Comparison of ENCODE assay signal across 19 cellular contexts in genomic region chr12:63863658-63864455, GRCh38. TPM values are rescaled to one million over a fixed set of nuclear protein-coding genes. Genes with fewer than 3 reads are reported as not detected.
DNase-seq lines count a peak whose midpoint lies in the region; ATAC-seq and TF ChIP-seq lines count a peak whose summit lies in the region.
"Had no signal": no experiment of that assay in that cellular context is flagged by ENCODE, and none has a peak within 500 bp of the region (broad histone marks: within the 10 kb centered on the region; RNA-seq: fewer than 3 reads in every experiment).

No MANE protein-coding gene starts in this region.

- H3K27me3 Mint-ChIP-seq in Calu3 (ENCODE audit: unreplicated experiment) (no peaks in the 10 kb centered on the region), HFFc6 (ENCODE audit: insufficient read depth) (no peaks in the 10 kb centered on the region)
- H3K27me3 Mint-ChIP-seq in stimulated activated naive CD8-positive, alpha-beta T cell treated with anti-CD3 and anti-CD28 coated beads, Interleukin-15, amount 100 ng/mL, for 72 hours = no peaks in the 10 kb centered on the region
- peaks cover 2% of the 10 kb centered on the region for H3K27me3 Mint-ChIP-seq in activated T-cell treated with anti-CD3 and anti-CD28 coated beads, Interleukin-2, amount 50 U/mL, for 4 hours (ENCODE audit: low read depth)

- no peak overlapping the region for H2AFZ ChIP-seq in osteoblast (ENCODE audit: low read length)

- no peak for TF ChIP-seq POLR2A in ovary (IDR thresholded peaks at IDR 0.05)

- no peak overlapping the region for H3K27ac ChIP-seq in osteoblast (ENCODE audit: low read depth, low read length)
- H3K27ac ChIP-seq in ovary = no peak overlapping the region

- H3K4me1 ChIP-seq in adipocyte (ENCODE audit: control insufficient read depth, insufficient read depth, low read length) (peaks cover 43% of the 10 kb centered on the region), osteoblast (ENCODE audit: insufficient read depth, low read length) (peaks cover 25% of the 10 kb centered on the region), ovary (ENCODE audit: insufficient read depth) (peaks cover 3% of the 10 kb centered on the region)

- WGBS in ovary, 3 donors = 88 to 92% (median 91%) methylated on average over 5 of the region's 5 CpGs

- no peak overlapping the region for H3K4me3 ChIP-seq in adipocyte (ENCODE audit: low read length)
- no peak overlapping the region for H3K4me3 ChIP-seq in osteoblast (ENCODE audit: insufficient read depth, low read length)
- no peak overlapping the region for H3K4me3 ChIP-seq in ovary

- H3K4me3 Mint-ChIP-seq in Calu3 (ENCODE audit: low read depth, unreplicated experiment) (peak overlapping the region; percentile 58), HFFc6 (peak overlapping the region; percentile 4; the same call in 1 of the 2 replicates)
- H3K4me3 Mint-ChIP-seq in stimulated activated naive CD8-positive, alpha-beta T cell treated with anti-CD3 and anti-CD28 coated beads, Interleukin-15, amount 100 ng/mL, for 72 hours = no peak overlapping the region
- no peak overlapping the region for H3K4me3 Mint-ChIP-seq in activated T-cell treated with anti-CD3 and anti-CD28 coated beads, Interleukin-2, amount 50 U/mL, for 4 hours
- H3K4me3 Mint-ChIP-seq: B cell; CD4-positive, CD25-positive, alpha-beta regulatory T cell; IgD-negative memory B cell had no signal

- DNase-seq in Calu3 (no peak), HFFc6 (no peak), adipocyte (ENCODE audit: low read depth) (peak; percentile 37), osteoblast (ENCODE audit: insufficient read length, low spot score, missing footprints) (no peak), ovary (no peak)
- DNase-seq in stimulated activated naive CD8-positive, alpha-beta T cell treated with anti-CD3 and anti-CD28 coated beads, Interleukin-15, amount 100 ng/mL, for 72 hours = no peak
- DNase-seq in activated T-cell treated with anti-CD3 and anti-CD28 coated beads, Interleukin-2, amount 50 U/mL, for 4 hours = no peak
- DNase-seq: CD4-positive, CD25-positive, alpha-beta regulatory T cell; DMS53; Kasumi-1; NCI-H1417; NCI-H187 treated with DMSO at 0.1 percent for 48 hours; NCI-H2171 treated with DMSO at 0.1 percent for 48 hours; NCI-H446 treated with DMSO at 0.1 percent for 48 hours; NCI-H774; SHP77 treated with DMSO at 0.1 percent for 48 hours had no signal

- no peak for TF ChIP-seq EP300 in ovary (IDR thresholded peaks at IDR 0.05)

- H3K79me2 ChIP-seq in osteoblast (ENCODE audit: insufficient read depth, low read length) = peaks cover 87% of the 10 kb centered on the region

- CTCF ChIA-PET in Calu3 (lab: Charles Lee) = interaction anchor here (0.7 to 1.6 kb wide), 5 partner anchors 19 to 114 kb away, joined by 3 to 5 read pairs (median 3); partner anchors contain the start of gene SRGAP1

- H3K4me2 ChIP-seq in osteoblast (ENCODE audit: insufficient read depth, low read length) = peak overlapping the region; percentile 2

- H3K27ac Mint-ChIP-seq in Calu3 (ENCODE audit: unreplicated experiment) (peak overlapping the region; percentile 78), HFFc6 (peak overlapping the region; percentile 35)
- H3K27ac Mint-ChIP-seq in stimulated activated naive CD8-positive, alpha-beta T cell treated with anti-CD3 and anti-CD28 coated beads, Interleukin-15, amount 100 ng/mL, for 72 hours = no peak overlapping the region
- H3K27ac Mint-ChIP-seq: B cell; CD4-positive, CD25-positive, alpha-beta regulatory T cell; IgD-negative memory B cell had no signal

- ATAC-seq in stimulated activated naive CD8-positive, alpha-beta T cell treated with anti-CD3 and anti-CD28 coated beads, Interleukin-15, amount 100 ng/mL, for 72 hours = no peak
- ATAC-seq in activated T-cell treated with anti-CD3 and anti-CD28 coated beads, Interleukin-2, amount 50 U/mL, for 4 hours = no peak
- ATAC-seq in HG03571 (IDR thresholded peaks at IDR 0.05; ENCODE audit: unreplicated experiment) = no peak

- no peak for TF ChIP-seq CTCF in Calu3 (IDR thresholded peaks at IDR 0.05; ENCODE audit: unreplicated experiment)
- TF ChIP-seq CTCF in HFFc6 (IDR thresholded peaks at IDR 0.05) = no peak
- no peak for TF ChIP-seq CTCF in osteoblast (IDR thresholded peaks at IDR 0.05; ENCODE audit: extremely low read depth, low read depth, low read length)
- TF ChIP-seq CTCF in ovary (IDR thresholded peaks at IDR 0.05) = no peak

- no peaks in the 10 kb centered on the region for H3K27me3 ChIP-seq in adipocyte (replicated peaks; ENCODE audit: control insufficient read depth, insufficient read depth, low read length)
- no peaks in the 10 kb centered on the region for H3K27me3 ChIP-seq in osteoblast (ENCODE audit: insufficient read depth, low read length)
- H3K27me3 ChIP-seq in ovary = no peaks in the 10 kb centered on the region

- H3K36me3 ChIP-seq in adipocyte (ENCODE audit: control insufficient read depth, insufficient read depth, low read length, severe bottlenecking) (no peaks in the 10 kb centered on the region), osteoblast (ENCODE audit: insufficient read depth, low read length) (no peaks in the 10 kb centered on the region), ovary (no peaks in the 10 kb centered on the region)

- intact Hi-C loops in Calu3 (cut with micrococcal nuclease; ENCODE audit: unreplicated experiment) = loop anchor here (5.0 kb wide), 2 partner anchors 33 to 53 kb away; no protein-coding TSS in a partner anchor
- intact Hi-C loops in ovary (cut with DNase I) = no loop called here

- no peak overlapping the region for H3K9ac ChIP-seq in adipocyte (ENCODE audit: low read length)

- H3K4me1 Mint-ChIP-seq in Calu3 (ENCODE audit: low read depth, unreplicated experiment) = peaks cover 38% of the 10 kb centered on the region
- H3K4me1 Mint-ChIP-seq in HFFc6 (ENCODE audit: low read depth) = peaks cover 78% of the 10 kb centered on the region
- H3K4me1 Mint-ChIP-seq in stimulated activated naive CD8-positive, alpha-beta T cell treated with anti-CD3 and anti-CD28 coated beads, Interleukin-15, amount 100 ng/mL, for 72 hours = no peaks in the 10 kb centered on the region
- H3K4me1 Mint-ChIP-seq in activated T-cell treated with anti-CD3 and anti-CD28 coated beads, Interleukin-2, amount 50 U/mL, for 4 hours (ENCODE audit: low read depth) = no peaks in the 10 kb centered on the region
- H3K4me1 Mint-ChIP-seq: B cell, IgD-negative memory B cell had no signal

- H4K20me1 ChIP-seq in osteoblast (ENCODE audit: insufficient read depth, low read length) = peaks cover 30% of the 10 kb centered on the region

- H3K36me3 Mint-ChIP-seq in Calu3 (ENCODE audit: insufficient read depth, unreplicated experiment) = no peaks in the 10 kb centered on the region
- H3K36me3 Mint-ChIP-seq in HFFc6 (ENCODE audit: low read depth) = peaks cover 11% of the 10 kb centered on the region; the same call in 1 of the 2 replicates
- H3K36me3 Mint-ChIP-seq in activated T-cell treated with anti-CD3 and anti-CD28 coated beads, Interleukin-2, amount 50 U/mL, for 4 hours (ENCODE audit: insufficient read depth) = no peaks in the 10 kb centered on the region
- H3K36me3 Mint-ChIP-seq: CD4-positive, CD25-positive, alpha-beta regulatory T cell; IgD-negative memory B cell had no signal

- BruUV-seq in Calu3 (replicated peaks; lab: Mats Ljungman, UMichigan) = no TSS peak

- H3K9me3 Mint-ChIP-seq in Calu3 (ENCODE audit: low read depth, unreplicated experiment) = no peaks in the 10 kb centered on the region
- H3K9me3 Mint-ChIP-seq in HFFc6 = no peaks in the 10 kb centered on the region
- no peaks in the 10 kb centered on the region for H3K9me3 Mint-ChIP-seq in stimulated activated naive CD8-positive, alpha-beta T cell treated with anti-CD3 and anti-CD28 coated beads, Interleukin-15, amount 100 ng/mL, for 72 hours
- H3K9me3 Mint-ChIP-seq in activated T-cell treated with anti-CD3 and anti-CD28 coated beads, Interleukin-2, amount 50 U/mL, for 4 hours = no peaks in the 10 kb centered on the region
- H3K9me3 Mint-ChIP-seq: CD4-positive, CD25-positive, alpha-beta regulatory T cell; IgD-negative memory B cell had no signal

- H3K9me3 ChIP-seq in adipocyte (ENCODE audit: control insufficient read depth, low read length) (no peaks in the 10 kb centered on the region), osteoblast (ENCODE audit: low read depth, low read length) (no peaks in the 10 kb centered on the region), ovary (no peaks in the 10 kb centered on the region)

RNA-seq across cellular contexts. Expression of gene SRGAP1, which starts 19.4 kb away (rescaled TPM):
- total RNA-seq in Calu3 (2022) = 28.3 and 29.3 TPM in 2 replicates
- 10 to 100 TPM; 35.7 to 45.8 (median 40.9) TPM for total RNA-seq in HFFc6 (2021; fragmentation: NEBNext Ultra II Directional; extraction: Animal tissue kit (Norgen Biotek cat#: 25700))
- 24.8 and 26.1 TPM in 2 replicates for total RNA-seq in osteoblast
- under 1 TPM; 0.27 to 0.74 (median 0.33) TPM for total RNA-seq in activated T-cell treated with anti-CD3 and anti-CD28 coated beads, Interleukin-2, amount 50 U/mL, for 4 hours
- total RNA-seq in ovary = 10 to 100 TPM in 4 of 7 donors, 1 to 10 TPM in 3; 5.7 to 17.9 (median 12.6) TPM
- 1 to 10 TPM; 2.8 to 7.8 TPM for polyA plus RNA-seq in ovary
- total RNA-seq: CD4-positive, CD25-positive, alpha-beta regulatory T cell had no signal
- polyA plus RNA-seq: IgD-negative memory B cell had no signal

Comparison
In these comparisons a context has a peak if more than half of its experiments do, and no peak if none do; other contexts are left out.
1. H3K27ac Mint-ChIP-seq: peak in Calu3 (single experiment) and HFFc6 (single experiment); none in stimulated activated naive CD8-positive, alpha-beta T cell treated with anti-CD3 and anti-CD28 coated beads, Interleukin-15, amount 100 ng/mL, for 72 hours (0 of 2).
2. H3K4me3 Mint-ChIP-seq: peak in Calu3 (single experiment) and HFFc6 (single experiment); none in stimulated activated naive CD8-positive, alpha-beta T cell treated with anti-CD3 and anti-CD28 coated beads, Interleukin-15, amount 100 ng/mL, for 72 hours (0 of 2) and activated T-cell treated with anti-CD3 and anti-CD28 coated beads, Interleukin-2, amount 50 U/mL, for 4 hours (single experiment).